ENCODE assay signal across 19 cellular contexts in the genomic region with DNA sequence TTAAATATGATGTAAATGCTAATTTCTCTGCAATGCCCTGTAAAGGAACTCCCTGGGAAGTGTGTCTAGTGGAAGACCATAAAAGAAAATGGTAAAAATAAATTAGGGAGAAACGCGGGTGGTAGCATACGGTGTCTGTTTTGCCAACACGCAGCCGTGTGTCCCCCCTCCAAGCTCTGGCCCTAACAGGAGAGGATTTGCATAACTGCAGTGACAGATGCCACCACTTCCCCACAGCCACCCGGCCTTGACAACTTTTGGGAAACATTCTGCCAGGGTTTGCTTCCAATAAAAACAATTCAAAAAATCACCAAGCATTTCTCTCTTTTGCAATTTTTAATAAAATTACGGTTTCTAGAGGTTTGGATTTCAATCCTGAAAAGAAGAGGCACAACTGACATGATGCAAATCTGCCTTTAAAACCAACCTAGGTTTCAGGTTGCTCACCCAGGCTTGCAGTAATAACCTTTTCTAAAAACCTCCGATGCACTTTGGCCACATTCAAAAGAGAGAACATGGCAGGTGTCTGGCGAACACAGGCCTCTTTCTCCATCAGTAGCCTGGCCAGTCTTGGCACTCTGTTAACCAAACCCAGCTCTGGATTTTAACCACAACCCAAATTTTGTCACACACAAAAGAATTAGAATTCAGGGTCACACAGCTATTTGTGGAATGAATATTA.
"Had no signal": no experiment of that assay in that cellular context is flagged by ENCODE, and none has a peak within 500 bp of the region (broad histone marks: within the 10 kb centered on the region; RNA-seq: fewer than 3 reads in every experiment).

No MANE protein-coding gene starts in this region.

- DNase-seq: activated CD4-positive, alpha-beta T cell treated with anti-CD3 and anti-CD28 coated beads for 48 hours; activated CD8-positive, alpha-beta T cell treated with anti-CD3 and anti-CD28 coated beads, Interleukin-2, amount 10 ng/mL, durations not matched to agents 7 days and 5 days; activated gamma-delta T cell treated with Interleukin-2 at 50 U/mL for 16 hours; amniotic stem cell; colonic mucosa; esophagus squamous epithelium; hypothalamus; left ventricle myocardium inferior; occipital lobe; right cardiac atrium; stimulated activated CD4-positive, alpha-beta T cell treated with anti-CD3 and anti-CD28 coated beads, Interleukin-15, amount 100 ng/mL, for 24 hours; stimulated activated CD4-positive, alpha-beta T cell treated with anti-CD3 and anti-CD28 coated beads, Interleukin-4, amount 100 ng/mL, for 1 hour; stimulated activated naive CD4-positive, alpha-beta T cell had no signal

- H3K4me3 Mint-ChIP-seq: activated CD8-positive, alpha-beta T cell treated with anti-CD3 and anti-CD28 coated beads, Interleukin-2, amount 10 ng/mL, durations not matched to agents 7 days and 5 days; activated naive CD8-positive, alpha-beta T cell; nephron; type B pancreatic cell; WTC11 had no signal

- H3K9me3 Mint-ChIP-seq: nephron, type B pancreatic cell, WTC11 had no signal

- H3K36me3 ChIP-seq: colonic mucosa, esophagus squamous epithelium, left ventricle myocardium inferior, prostate gland had no signal

- H3K36me3 Mint-ChIP-seq: activated naive CD8-positive, alpha-beta T cell; type B pancreatic cell; WTC11 had no signal

- H3K27ac Mint-ChIP-seq: activated CD8-positive, alpha-beta T cell treated with anti-CD3 and anti-CD28 coated beads, Interleukin-2, amount 10 ng/mL, durations not matched to agents 7 days and 5 days; activated naive CD8-positive, alpha-beta T cell; nephron; type B pancreatic cell; WTC11 had no signal

- H3K4me1 ChIP-seq: colonic mucosa, esophagus squamous epithelium, left ventricle myocardium inferior, prostate gland had no signal

- H3K27ac ChIP-seq: colonic mucosa, esophagus squamous epithelium, left ventricle myocardium inferior, prostate gland, skin epidermis had no signal

- H3K27me3 ChIP-seq: colonic mucosa had no signal

- H3K9me3 ChIP-seq: colonic mucosa, esophagus squamous epithelium, left ventricle myocardium inferior, prostate gland had no signal

- ATAC-seq: activated CD8-positive, alpha-beta T cell treated with anti-CD3 and anti-CD28 coated beads, Interleukin-2, amount 10 ng/mL, durations not matched to agents 7 days and 5 days; right cardiac atrium; WTC11 had no signal

- H3K4me3 ChIP-seq: colonic mucosa, esophagus squamous epithelium, left ventricle myocardium inferior, prostate gland, skin epidermis had no signal
